In the genomic region with DNA sequence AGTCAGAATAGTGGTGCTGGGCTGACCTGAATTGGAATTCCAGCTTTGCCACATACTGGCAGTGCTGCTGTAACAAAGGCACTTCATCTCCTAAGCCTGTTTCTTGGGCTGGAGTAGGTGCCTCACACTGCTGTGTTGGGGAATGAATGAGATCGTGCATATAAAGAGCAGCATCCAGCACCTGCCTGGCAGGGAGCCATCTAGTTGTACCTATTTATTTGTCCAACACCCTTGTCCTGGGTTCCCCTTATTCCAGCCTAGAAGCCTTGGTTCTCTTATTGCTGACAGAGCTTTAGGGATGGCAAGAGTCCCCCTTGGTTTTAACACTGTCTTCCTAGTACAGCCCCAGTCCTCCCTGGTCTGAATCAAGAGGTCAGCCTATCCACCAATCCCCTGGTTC, we compare ENCODE assay signal across 20 cellular contexts.
DNase-seq lines count a peak whose midpoint lies in the region; ATAC-seq, FAIRE-seq and TF ChIP-seq lines count a peak whose summit lies in the region.
"Had no signal": no experiment of that assay in that cellular context is flagged by ENCODE, and none has a peak within 500 bp of the region (broad histone marks: within the 10 kb centered on the region; RNA-seq: fewer than 3 reads in every experiment).

No MANE protein-coding gene starts in this region.

- intact Hi-C loops in dorsolateral prefrontal cortex (cut with DNase I), result no loop called here

- no peaks in the 10 kb centered on the region for H3K27me3 ChIP-seq in dorsolateral prefrontal cortex
- H3K27me3 ChIP-seq: SJSA1 had no signal

- no peak for TF ChIP-seq CTCF in LNCaP clone FGC (IDR thresholded peaks at IDR 0.05; ENCODE audit: control insufficient read depth, extremely low read depth, insufficient read depth)
- no peak for TF ChIP-seq CTCF in dorsolateral prefrontal cortex (IDR thresholded peaks at IDR 0.05 in 54 of 56, conservative IDR thresholded peaks at IDR 0.05 in 2 of 56; ENCODE audit: low read depth in 1 of 56, partially characterized antibody in 56 of 56)

- H3K4me3 ChIP-seq in LNCaP clone FGC (ENCODE audit: low read depth, low read length), result no peak overlapping the region
- no peak overlapping the region for H3K4me3 ChIP-seq in dorsolateral prefrontal cortex
- H3K4me3 ChIP-seq: GM12878, HAP-1, SJSA1 had no signal

- FAIRE-seq in H54 (lab: Jason Lieb, UNC), result no peak
- FAIRE-seq: GM12878, RCC 7860 had no signal

- DNase-seq in NCI-H2107 treated with DMSO at 0.1 percent for 48 hours (lab: John Stamatoyannopoulos, UW; ENCODE audit: unreplicated experiment), result peak; percentile 10
- no peak for DNase-seq in NCI-H2107 (lab: John Stamatoyannopoulos, UW)
- DNase-seq in LNCaP clone FGC (ENCODE audit: low read depth), result peak; percentile 93
- DNase-seq in NCI-H510A treated with DMSO at 0.1 percent for 48 hours (lab: John Stamatoyannopoulos, UW), result peak; percentile 49
- peak; percentile 13 for DNase-seq in iPS-NIHi11 (ENCODE audit: low spot score)
- DNase-seq in H54 (ENCODE audit: insufficient read length, low spot score), result no peak
- no peak for DNase-seq in dorsolateral prefrontal cortex
- DNase-seq: DND-41, KBM-7, NCI-H1092 treated with DMSO at 0.1 percent for 48 hours, NCI-H1436 treated with DMSO at 0.1 percent for 48 hours, NCI-H2029 treated with DMSO at 0.1 percent for 48 hours, NCI-H226, NCI-H774, OCI-M1 had no signal

- no peak for ATAC-seq in HG03175 (IDR thresholded peaks at IDR 0.05; ENCODE audit: unreplicated experiment)
- ATAC-seq: GM12878 had no signal

- no peak for TF ChIP-seq POLR2A in H54 (IDR thresholded peaks at IDR 0.05; ENCODE audit: low read depth, low read length)

- no peak overlapping the region for H3K27ac ChIP-seq in dorsolateral prefrontal cortex
- H3K27ac ChIP-seq: SJSA1 had no signal

Comparison
In these comparisons a context has a peak if more than half of its experiments do, and no peak if none do; other contexts are left out.
1. DNase-seq: peak in NCI-H2107 treated with DMSO at 0.1 percent for 48 hours (single experiment), LNCaP clone FGC (single experiment), NCI-H510A treated with DMSO at 0.1 percent for 48 hours (single experiment) and iPS-NIHi11 (single experiment); none in NCI-H2107 (single experiment), H54 (single experiment) and dorsolateral prefrontal cortex (0 of 10).